8 cellular contexts compared by ENCODE assay signal in genomic region chr16:154223-155030, GRCh38. TPM values are rescaled to one million over a fixed set of nuclear protein-coding genes. Genes with fewer than 3 reads are reported as not detected.
DNase-seq lines count a peak whose midpoint lies in the region; ATAC-seq, FAIRE-seq and TF ChIP-seq lines count a peak whose summit lies in the region.
"Had no signal": no experiment of that assay in that cellular context is flagged by ENCODE, and none has a peak within 500 bp of the region (broad histone marks: within the 10 kb centered on the region; RNA-seq: fewer than 3 reads in every experiment).

No MANE protein-coding gene starts in this region.

- peak overlapping the region; percentile 70 for H3K9ac ChIP-seq in NT2/D1 (ENCODE audit: insufficient read length, low read depth)

- no peak overlapping the region for H3K27ac ChIP-seq in ectodermal cell (ENCODE audit: insufficient read depth, low read depth, low read length, poor library complexity, severe bottlenecking)

- no peak for TF ChIP-seq POLR2A in GM12891 (IDR thresholded peaks at IDR 0.05; ENCODE audit: low read depth, low read length)

- WGBS in ectodermal cell, 2 experiments: 3% methylated on average over 53 to 55 of the region's 57 CpGs

- no peak for DNase-seq in GM12891 (ENCODE audit: insufficient read length, low spot score)
- no peak for DNase-seq in NT2/D1 (ENCODE audit: low read depth, low spot score)
- peak; percentile 48 for DNase-seq in myocyte (ENCODE audit: low read depth)
- no peak for DNase-seq in NCI-H1694 (lab: John Stamatoyannopoulos, UW)
- DNase-seq in HPDE6-E6E7 (ENCODE audit: extremely low spot score): no peak

- ATAC-seq in GM18867 (IDR thresholded peaks at IDR 0.05; ENCODE audit: unreplicated experiment): no peak

- peaks cover 29% of the 10 kb centered on the region for H3K27me3 ChIP-seq in NT2/D1 (ENCODE audit: insufficient read depth, insufficient read length)
- peaks cover 85% of the 10 kb centered on the region for H3K27me3 ChIP-seq in ectodermal cell (ENCODE audit: control insufficient read depth, insufficient read depth, low read length, poor library complexity, severe bottlenecking)

- H3K36me3 ChIP-seq in NT2/D1 (ENCODE audit: insufficient read depth, insufficient read length, low read length): no peaks in the 10 kb centered on the region
- H3K36me3 ChIP-seq in ectodermal cell (ENCODE audit: control insufficient read depth, insufficient read depth, low read length): no peaks in the 10 kb centered on the region

- peak overlapping the region; percentile 56 for H3K4me3 ChIP-seq in NT2/D1 (ENCODE audit: insufficient read length, low read depth)
- peak overlapping the region; percentile 40 for H3K4me3 ChIP-seq in ectodermal cell (ENCODE audit: insufficient read depth, low read depth, low read length)

- FAIRE-seq in GM12891 (lab: Jason Lieb, UNC): peak; percentile 41

- peaks cover 4% of the 10 kb centered on the region for H3K4me1 ChIP-seq in NT2/D1 (ENCODE audit: insufficient read depth, insufficient read length)
- H3K4me1 ChIP-seq in ectodermal cell (ENCODE audit: control insufficient read depth, insufficient read depth, low read length): no peaks in the 10 kb centered on the region

- H3K9me3 ChIP-seq in NT2/D1 (ENCODE audit: insufficient read depth, low read length): no peaks in the 10 kb centered on the region
- H3K9me3 ChIP-seq in ectodermal cell (ENCODE audit: control insufficient read depth, low read length): no peaks in the 10 kb centered on the region

TF ChIP-seq in GM12891, 5 proteins besides CTCF, POLR2A, EP300 and RAD21:
- no peak for TF ChIP-seq POU2F2 (IDR thresholded peaks at IDR 0.05; ENCODE audit: low read depth, low read length)
- no peak for TF ChIP-seq SPI1 (IDR thresholded peaks at IDR 0.05; ENCODE audit: low read depth, low read length)
- TF ChIP-seq POLR2AphosphoS5 (IDR thresholded peaks at IDR 0.05; ENCODE audit: low read depth, low read length): no peak
- TF ChIP-seq TAF1 (IDR thresholded peaks at IDR 0.05; ENCODE audit: low read depth, low read length): no peak
- no peak for TF ChIP-seq PAX5 (IDR thresholded peaks at IDR 0.05; ENCODE audit: insufficient read depth, low read length, severe bottlenecking)

RNA-seq across cellular contexts. Expression of gene HBZ, which starts 2.0 kb away (rescaled TPM):
- polyA plus RNA-seq in GM12891 (2012; ENCODE audit: low read depth, missing spikeins): not detected
- not detected for polyA plus RNA-seq in ectodermal cell (2013, experiment 1 of 4)
- polyA plus RNA-seq in ectodermal cell (2013, experiment 2 of 4): not detected
- not detected for polyA plus RNA-seq in ectodermal cell (2013, experiment 3 of 4)
- not detected for polyA plus RNA-seq in ectodermal cell (2013, experiment 4 of 4)
- not detected in 2 replicates for total RNA-seq in myocyte
- not detected for polyA plus RNA-seq in myocyte (2012)
- total RNA-seq: T-helper 2 cell treated with Interferon-gamma antibody and Interleukin-4, amounts not matched to agents 100 ng/mL and 5 ng/mL, for 36 hours had no signal

RNA-seq across cellular contexts. Expression of gene HBM, which starts 11.4 kb away (rescaled TPM):
- polyA plus RNA-seq in GM12891 (2012; ENCODE audit: low read depth, missing spikeins): not detected
- not detected for polyA plus RNA-seq in ectodermal cell (2013, experiment 1 of 4)
- polyA plus RNA-seq in ectodermal cell (2013, experiment 2 of 4): not detected
- polyA plus RNA-seq in ectodermal cell (2013, experiment 3 of 4): not detected
- not detected for polyA plus RNA-seq in ectodermal cell (2013, experiment 4 of 4)
- total RNA-seq in myocyte: not detected in 2 replicates
- polyA plus RNA-seq in myocyte (2012): not detected
- total RNA-seq: T-helper 2 cell treated with Interferon-gamma antibody and Interleukin-4, amounts not matched to agents 100 ng/mL and 5 ng/mL, for 36 hours had no signal

RNA-seq across cellular contexts. Expression of gene NPRL3, which starts 16.0 kb away (rescaled TPM):
- polyA plus RNA-seq in GM12891 (2012; ENCODE audit: low read depth, missing spikeins): 19.1 TPM
- polyA plus RNA-seq in ectodermal cell (2013, experiment 1 of 4): 38.9 TPM
- polyA plus RNA-seq in ectodermal cell (2013, experiment 2 of 4): 39.1 TPM
- polyA plus RNA-seq in ectodermal cell (2013, experiment 3 of 4): 35.0 TPM
- 39.7 TPM for polyA plus RNA-seq in ectodermal cell (2013, experiment 4 of 4)
- 10.4 and 11.2 TPM in 2 replicates for total RNA-seq in myocyte
- 41.0 TPM for polyA plus RNA-seq in myocyte (2012)

RNA-seq across cellular contexts. Expression of gene HBA2, which starts 18.2 kb away (rescaled TPM):
- polyA plus RNA-seq in GM12891 (2012; ENCODE audit: low read depth, missing spikeins): not detected
- polyA plus RNA-seq in ectodermal cell (2013, experiment 1 of 4): not detected
- not detected for polyA plus RNA-seq in ectodermal cell (2013, experiment 2 of 4)
- not detected for polyA plus RNA-seq in ectodermal cell (2013, experiment 3 of 4)
- not detected for polyA plus RNA-seq in ectodermal cell (2013, experiment 4 of 4)
- not detected in 2 replicates for total RNA-seq in myocyte
- not detected for polyA plus RNA-seq in myocyte (2012)
- total RNA-seq: T-helper 2 cell treated with Interferon-gamma antibody and Interleukin-4, amounts not matched to agents 100 ng/mL and 5 ng/mL, for 36 hours had no signal

RNA-seq across cellular contexts. Expression of gene HBA1, which starts 22.1 kb away (rescaled TPM):
- polyA plus RNA-seq in GM12891 (2012; ENCODE audit: low read depth, missing spikeins): 2.6 TPM
- polyA plus RNA-seq in ectodermal cell (2013, experiment 1 of 4): not detected
- polyA plus RNA-seq in ectodermal cell (2013, experiment 2 of 4): not detected
- not detected for polyA plus RNA-seq in ectodermal cell (2013, experiment 3 of 4)
- polyA plus RNA-seq in ectodermal cell (2013, experiment 4 of 4): not detected
- total RNA-seq in myocyte: 0.83 TPM in 1 of 2 replicates, not detected in the other
- polyA plus RNA-seq in myocyte (2012): not detected
- total RNA-seq: T-helper 2 cell treated with Interferon-gamma antibody and Interleukin-4, amounts not matched to agents 100 ng/mL and 5 ng/mL, for 36 hours had no signal
